In genomic region chr1:205504311-205505075, GRCh38 we compare ENCODE assay signal across 8 cellular contexts. TPM values are rescaled to one million over a fixed set of nuclear protein-coding genes. Genes with fewer than 3 reads are reported as not detected.
DNase-seq lines count a peak whose midpoint lies in the region; TF ChIP-seq lines count a peak whose summit lies in the region.

TSS of gene CDK18 (plus strand) at chr1:205504669. CDS start at chr1:205523168, 18,499 bp downstream.

- no peak for TF ChIP-seq EP300 in esophagus muscularis mucosa (IDR thresholded peaks at IDR 0.05)

- H3K27ac ChIP-seq in esophagus muscularis mucosa (replicated peaks in 1 of 4): peak within 1 kb of the TSS; percentile 36 to 72 (median 58)
- H3K27ac ChIP-seq in muscle layer of colon (ENCODE audit: low read depth, low read length): peak within 1 kb of the TSS; percentile 53
- H3K27ac ChIP-seq in subcutaneous abdominal adipose tissue (ENCODE audit: low read depth, low read length): no peak within 1 kb of the TSS

- H3K4me3 ChIP-seq in esophagus muscularis mucosa (peak within 1 kb of the TSS; percentile 64 to 71 (median 69)), muscle layer of colon (ENCODE audit: low read depth in 1 of 2, low read length in 2 of 2) (peak within 1 kb of the TSS; percentile 48 to 73), subcutaneous abdominal adipose tissue (ENCODE audit: low read depth in 1 of 5, low read length in 5 of 5) (peak within 1 kb of the TSS; percentile 57 to 86 (median 70))

- H3K9ac ChIP-seq in muscle layer of colon (ENCODE audit: low read length) (peak within 1 kb of the TSS; percentile 61), subcutaneous abdominal adipose tissue (ENCODE audit: low read length in 5 of 5) (peak within 1 kb of the TSS in 4 of 5 donors; percentile 27 to 72 (median 58))

- 3% methylated on average over 35 of the region's 42 CpGs for WGBS in esophagus muscularis mucosa

- peak; percentile 49 to 73 for DNase-seq in NCI-H524 (lab: John Stamatoyannopoulos, UW)
- DNase-seq in NCI-H524 treated with DMSO at 0.1 percent for 48 hours (lab: John Stamatoyannopoulos, UW): no peak
- DNase-seq in NCI-H345 treated with DMSO at 0.1 percent for 48 hours (lab: John Stamatoyannopoulos, UW; ENCODE audit: unreplicated experiment): peak; percentile 47
- DNase-seq in activated CD8-positive, alpha-beta memory T cell treated with anti-CD3 and anti-CD28 coated beads, Interleukin-2, amount 50 U/mL, for 48 hours: peak; percentile 66
- no peak for DNase-seq in esophagus muscularis mucosa (ENCODE audit: extremely low spot score)
- no peak for DNase-seq in SW 1271 (lab: John Stamatoyannopoulos, UW)

- no peak for TF ChIP-seq POLR2A in esophagus muscularis mucosa (IDR thresholded peaks at IDR 0.05; ENCODE audit: low read depth)

- H3K27me3 ChIP-seq in esophagus muscularis mucosa: peaks cover 0 to 13% (median 0%) of the 10 kb centered on the region in 4 donors
- H3K27me3 ChIP-seq in muscle layer of colon (ENCODE audit: control insufficient read depth in 1 of 2, insufficient read depth in 2 of 2, low read length in 2 of 2): no peaks in the 10 kb centered on the region
- H3K27me3 ChIP-seq in subcutaneous abdominal adipose tissue (ENCODE audit: control insufficient read depth in 5 of 5, insufficient read depth in 4 of 5, low read length in 5 of 5): peaks cover 0 to 16% (median 8%) of the 10 kb centered on the region in 5 donors

- no peak for TF ChIP-seq CTCF in esophagus muscularis mucosa (IDR thresholded peaks at IDR 0.05)

- intact Hi-C loops in esophagus muscularis mucosa (cut with DNase I): no loop called here

- H3K4me1 ChIP-seq in esophagus muscularis mucosa (peaks cover 21 to 39% (median 34%) of the 10 kb centered on the region in 4 donors), muscle layer of colon (ENCODE audit: insufficient read depth, low read length) (peaks cover 19% of the 10 kb centered on the region), subcutaneous abdominal adipose tissue (ENCODE audit: control insufficient read depth in 5 of 5, insufficient read depth in 5 of 5, low read length in 5 of 5) (peaks cover 0 to 30% (median 23%) of the 10 kb centered on the region in 5 donors)

- H3K36me3 ChIP-seq in esophagus muscularis mucosa (no peaks in the 10 kb centered on the region), muscle layer of colon (ENCODE audit: insufficient read depth, low read length) (no peaks in the 10 kb centered on the region), subcutaneous abdominal adipose tissue (ENCODE audit: control insufficient read depth in 5 of 5, insufficient read depth in 5 of 5, low read length in 5 of 5) (no peaks in the 10 kb centered on the region)

- H3K9me3 ChIP-seq in esophagus muscularis mucosa (no peaks in the 10 kb centered on the region), muscle layer of colon (ENCODE audit: low read length) (no peaks in the 10 kb centered on the region), subcutaneous abdominal adipose tissue (ENCODE audit: control insufficient read depth in 5 of 5, low read length in 5 of 5) (no peaks in the 10 kb centered on the region)

RNA-seq across cellular contexts. Expression of gene CDK18, which starts in this region (rescaled TPM):
- 10 to 100 TPM in 2 of 4 donors, 1 to 10 TPM in 2; 4.8 to 12.9 (median 9.9) TPM for total RNA-seq in esophagus muscularis mucosa

Comparison
In these comparisons a context has a peak if more than half of its experiments do, and no peak if none do; other contexts are left out.
1. DNase-seq: peak in NCI-H524 (2 of 2), NCI-H345 treated with DMSO at 0.1 percent for 48 hours (single experiment) and activated CD8-positive, alpha-beta memory T cell treated with anti-CD3 and anti-CD28 coated beads, Interleukin-2, amount 50 U/mL, for 48 hours (single experiment); none in NCI-H524 treated with DMSO at 0.1 percent for 48 hours (single experiment), esophagus muscularis mucosa (single experiment) and SW 1271 (0 of 2).
2. Peak in every context shown above with its lines, with median percentiles within 50 percentile points of each other: H3K4me3 ChIP-seq.